Comparison of ENCODE assay signal across 1 cellular context in the genomic region with DNA sequence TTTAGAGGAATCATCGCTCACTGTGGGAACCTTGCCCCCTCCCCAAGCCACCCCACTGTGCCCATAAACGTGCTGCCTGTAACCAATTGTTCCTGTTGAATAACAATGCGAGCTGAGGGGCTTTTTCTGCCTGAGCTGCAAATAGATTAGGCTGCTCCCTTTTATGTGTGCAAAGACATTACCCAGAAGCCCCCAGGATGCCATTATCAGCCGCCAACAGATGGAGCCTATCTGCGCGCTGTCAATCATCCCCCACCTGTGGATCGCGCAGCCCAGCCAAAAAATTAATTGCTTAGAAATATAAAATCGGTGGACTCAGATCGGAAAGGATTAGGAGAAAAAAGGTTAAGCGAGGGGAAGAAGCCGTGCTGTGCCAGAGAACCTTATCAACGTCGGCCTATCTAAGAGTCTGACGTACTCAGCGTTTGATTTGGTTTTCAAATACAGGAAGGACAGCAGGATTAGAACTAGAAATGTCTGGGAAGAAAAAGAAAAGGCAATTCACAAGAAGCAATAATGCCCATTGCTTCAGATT.
A peak's percentile ranks its signal among the peaks of the same experiment; 100 is the strongest.
TF ChIP-seq lines count a peak whose summit lies in the region.

No MANE protein-coding gene starts in this region.

TF ChIP-seq in K562, 482 proteins besides CTCF, POLR2A, EP300 and RAD21 (continued from another document and continues in another):
- TF ChIP-seq, protein P1, sequence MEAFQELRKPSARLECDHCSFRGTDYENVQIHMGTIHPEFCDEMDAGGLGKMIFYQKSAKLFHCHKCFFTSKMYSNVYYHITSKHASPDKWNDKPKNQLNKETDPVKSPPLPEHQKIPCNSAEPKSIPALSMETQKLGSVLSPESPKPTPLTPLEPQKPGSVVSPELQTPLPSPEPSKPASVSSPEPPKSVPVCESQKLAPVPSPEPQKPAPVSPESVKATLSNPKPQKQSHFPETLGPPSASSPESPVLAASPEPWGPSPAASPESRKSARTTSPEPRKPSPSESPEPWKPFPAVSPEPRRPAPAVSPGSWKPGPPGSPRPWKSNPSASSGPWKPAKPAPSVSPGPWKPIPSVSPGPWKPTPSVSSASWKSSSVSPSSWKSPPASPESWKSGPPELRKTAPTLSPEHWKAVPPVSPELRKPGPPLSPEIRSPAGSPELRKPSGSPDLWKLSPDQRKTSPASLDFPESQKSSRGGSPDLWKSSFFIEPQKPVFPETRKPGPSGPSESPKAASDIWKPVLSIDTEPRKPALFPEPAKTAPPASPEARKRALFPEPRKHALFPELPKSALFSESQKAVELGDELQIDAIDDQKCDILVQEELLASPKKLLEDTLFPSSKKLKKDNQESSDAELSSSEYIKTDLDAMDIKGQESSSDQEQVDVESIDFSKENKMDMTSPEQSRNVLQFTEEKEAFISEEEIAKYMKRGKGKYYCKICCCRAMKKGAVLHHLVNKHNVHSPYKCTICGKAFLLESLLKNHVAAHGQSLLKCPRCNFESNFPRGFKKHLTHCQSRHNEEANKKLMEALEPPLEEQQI (IDR thresholded peaks at IDR 0.05), result peak; percentile 65; the same call in 1 of the 2 replicates
- TF ChIP-seq MYBL2 (IDR thresholded peaks at IDR 0.05; ENCODE audit: low read depth) (no peak), MYBL2 (CRISPR knock-in tag; IDR thresholded peaks at IDR 0.05; ENCODE audit: borderline replicate concordance) (no peak), PYGO2 (tag; IDR thresholded peaks at IDR 0.05) (no peak), PHF20 (IDR thresholded peaks at IDR 0.05; ENCODE audit: partially characterized antibody) (no peak), SMARCA4 (IDR thresholded peaks at IDR 0.05) (peak; percentile 94), CHCHD3 (CRISPR knock-in tag; IDR thresholded peaks at IDR 0.05) (no peak), RBM15 (IDR thresholded peaks at IDR 0.05; ENCODE audit: insufficient read depth, low read length) (no peak), GABPB1 (CRISPR knock-in tag; IDR thresholded peaks at IDR 0.05) (no peak), SMC3 (conservative IDR thresholded peaks at IDR 0.05; ENCODE audit: insufficient read depth, low read depth, low read length) (no peak), STAT5A (IDR thresholded peaks at IDR 0.05; ENCODE audit: borderline replicate concordance, low read length) (peak; percentile 70; the same call in 1 of the 2 replicates), ZKSCAN8 (CRISPR knock-in tag; IDR thresholded peaks at IDR 0.05) (no peak), TEAD1 (CRISPR knock-in tag; IDR thresholded peaks at IDR 0.05) (no peak), KDM4B (IDR thresholded peaks at IDR 0.05; ENCODE audit: borderline replicate concordance in 2 of 2, low read depth in 1 of 2) (no peak), JUND (IDR thresholded peaks at IDR 0.05; ENCODE audit: borderline replicate concordance, low read depth, low read length) (no peak), JUND (tag; IDR thresholded peaks at IDR 0.05; ENCODE audit: borderline replicate concordance, low read depth, low read length) (peak; percentile 29; the same call in 1 of the 3 replicates), ZNF766 (CRISPR knock-in tag; conservative IDR thresholded peaks at IDR 0.05) (0 out of 2 replicates have a peak, but pooled peaks have one; percentile 21), CBX5 (IDR thresholded peaks at IDR 0.05; ENCODE audit: borderline replicate concordance, low read depth) (no peak), MYNN (IDR thresholded peaks at IDR 0.05) (no peak), MYNN (CRISPR knock-in tag; IDR thresholded peaks at IDR 0.05) (no peak), SP2 (IDR thresholded peaks at IDR 0.05; ENCODE audit: extremely low read depth, low read depth, low read length, poor library complexity, severe bottlenecking) (no peak), FOXK2 (conservative IDR thresholded peaks at IDR 0.05 in 1 of 2, IDR thresholded peaks at IDR 0.05 in 1 of 2; ENCODE audit: low read depth in 2 of 2) (no peak), ZSCAN32 (CRISPR knock-in tag; IDR thresholded peaks at IDR 0.05) (no peak), ZNF143 (CRISPR knock-in tag; IDR thresholded peaks at IDR 0.05) (no peak), LCOR (CRISPR knock-in tag; IDR thresholded peaks at IDR 0.05) (no peak), HDGF (IDR thresholded peaks at IDR 0.05) (no peak), SAFB2 (IDR thresholded peaks at IDR 0.05; ENCODE audit: borderline replicate concordance, low read depth, low read length, severe bottlenecking) (no peak), TCFL5 (CRISPR knock-in tag; conservative IDR thresholded peaks at IDR 0.05) (no peak), CC2D1A (IDR thresholded peaks at IDR 0.05) (0 out of 2 replicates have a peak, but pooled peaks have one; percentile 36), SRSF1 (IDR thresholded peaks at IDR 0.05; ENCODE audit: low read depth, low read length) (no peak), TRIM28 (IDR thresholded peaks at IDR 0.05) (no peak), KDM2B (CRISPR knock-in tag; IDR thresholded peaks at IDR 0.05) (no peak), L3MBTL2 (IDR thresholded peaks at IDR 0.05) (no peak)
- TF ChIP-seq, protein P2, sequence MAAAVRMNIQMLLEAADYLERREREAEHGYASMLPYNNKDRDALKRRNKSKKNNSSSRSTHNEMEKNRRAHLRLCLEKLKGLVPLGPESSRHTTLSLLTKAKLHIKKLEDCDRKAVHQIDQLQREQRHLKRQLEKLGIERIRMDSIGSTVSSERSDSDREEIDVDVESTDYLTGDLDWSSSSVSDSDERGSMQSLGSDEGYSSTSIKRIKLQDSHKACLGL (CRISPR knock-in tag; IDR thresholded peaks at IDR 0.05; ENCODE audit: borderline replicate concordance, poor library complexity, severe bottlenecking), result no peak
- TF ChIP-seq, protein P3, sequence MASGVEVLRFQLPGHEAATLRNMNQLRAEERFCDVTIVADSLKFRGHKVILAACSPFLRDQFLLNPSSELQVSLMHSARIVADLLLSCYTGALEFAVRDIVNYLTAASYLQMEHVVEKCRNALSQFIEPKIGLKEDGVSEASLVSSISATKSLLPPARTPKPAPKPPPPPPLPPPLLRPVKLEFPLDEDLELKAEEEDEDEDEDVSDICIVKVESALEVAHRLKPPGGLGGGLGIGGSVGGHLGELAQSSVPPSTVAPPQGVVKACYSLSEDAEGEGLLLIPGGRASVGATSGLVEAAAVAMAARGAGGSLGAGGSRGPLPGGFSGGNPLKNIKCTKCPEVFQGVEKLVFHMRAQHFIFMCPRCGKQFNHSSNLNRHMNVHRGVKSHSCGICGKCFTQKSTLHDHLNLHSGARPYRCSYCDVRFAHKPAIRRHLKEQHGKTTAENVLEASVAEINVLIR (CRISPR knock-in tag; IDR thresholded peaks at IDR 0.05), result no peak
- TF ChIP-seq, protein P4, sequence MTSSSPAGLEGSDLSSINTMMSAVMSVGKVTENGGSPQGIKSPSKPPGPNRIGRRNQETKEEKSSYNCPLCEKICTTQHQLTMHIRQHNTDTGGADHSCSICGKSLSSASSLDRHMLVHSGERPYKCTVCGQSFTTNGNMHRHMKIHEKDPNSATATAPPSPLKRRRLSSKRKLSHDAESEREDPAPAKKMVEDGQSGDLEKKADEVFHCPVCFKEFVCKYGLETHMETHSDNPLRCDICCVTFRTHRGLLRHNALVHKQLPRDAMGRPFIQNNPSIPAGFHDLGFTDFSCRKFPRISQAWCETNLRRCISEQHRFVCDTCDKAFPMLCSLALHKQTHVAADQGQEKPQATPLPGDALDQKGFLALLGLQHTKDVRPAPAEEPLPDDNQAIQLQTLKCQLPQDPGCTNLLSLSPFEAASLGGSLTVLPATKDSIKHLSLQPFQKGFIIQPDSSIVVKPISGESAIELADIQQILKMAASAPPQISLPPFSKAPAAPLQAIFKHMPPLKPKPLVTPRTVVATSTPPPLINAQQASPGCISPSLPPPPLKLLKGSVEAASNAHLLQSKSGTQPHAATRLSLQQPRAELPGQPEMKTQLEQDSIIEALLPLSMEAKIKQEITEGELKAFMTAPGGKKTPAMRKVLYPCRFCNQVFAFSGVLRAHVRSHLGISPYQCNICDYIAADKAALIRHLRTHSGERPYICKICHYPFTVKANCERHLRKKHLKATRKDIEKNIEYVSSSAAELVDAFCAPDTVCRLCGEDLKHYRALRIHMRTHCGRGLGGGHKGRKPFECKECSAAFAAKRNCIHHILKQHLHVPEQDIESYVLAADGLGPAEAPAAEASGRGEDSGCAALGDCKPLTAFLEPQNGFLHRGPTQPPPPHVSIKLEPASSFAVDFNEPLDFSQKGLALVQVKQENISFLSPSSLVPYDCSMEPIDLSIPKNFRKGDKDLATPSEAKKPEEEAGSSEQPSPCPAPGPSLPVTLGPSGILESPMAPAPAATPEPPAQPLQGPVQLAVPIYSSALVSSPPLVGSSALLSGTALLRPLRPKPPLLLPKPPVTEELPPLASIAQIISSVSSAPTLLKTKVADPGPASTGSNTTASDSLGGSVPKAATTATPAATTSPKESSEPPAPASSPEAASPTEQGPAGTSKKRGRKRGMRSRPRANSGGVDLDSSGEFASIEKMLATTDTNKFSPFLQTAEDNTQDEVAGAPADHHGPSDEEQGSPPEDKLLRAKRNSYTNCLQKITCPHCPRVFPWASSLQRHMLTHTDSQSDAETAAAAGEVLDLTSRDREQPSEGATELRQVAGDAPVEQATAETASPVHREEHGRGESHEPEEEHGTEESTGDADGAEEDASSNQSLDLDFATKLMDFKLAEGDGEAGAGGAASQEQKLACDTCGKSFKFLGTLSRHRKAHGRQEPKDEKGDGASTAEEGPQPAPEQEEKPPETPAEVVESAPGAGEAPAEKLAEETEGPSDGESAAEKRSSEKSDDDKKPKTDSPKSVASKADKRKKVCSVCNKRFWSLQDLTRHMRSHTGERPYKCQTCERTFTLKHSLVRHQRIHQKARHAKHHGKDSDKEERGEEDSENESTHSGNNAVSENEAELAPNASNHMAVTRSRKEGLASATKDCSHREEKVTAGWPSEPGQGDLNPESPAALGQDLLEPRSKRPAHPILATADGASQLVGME (CRISPR knock-in tag; IDR thresholded peaks at IDR 0.05), result no peak
- TF ChIP-seq, protein P5, sequence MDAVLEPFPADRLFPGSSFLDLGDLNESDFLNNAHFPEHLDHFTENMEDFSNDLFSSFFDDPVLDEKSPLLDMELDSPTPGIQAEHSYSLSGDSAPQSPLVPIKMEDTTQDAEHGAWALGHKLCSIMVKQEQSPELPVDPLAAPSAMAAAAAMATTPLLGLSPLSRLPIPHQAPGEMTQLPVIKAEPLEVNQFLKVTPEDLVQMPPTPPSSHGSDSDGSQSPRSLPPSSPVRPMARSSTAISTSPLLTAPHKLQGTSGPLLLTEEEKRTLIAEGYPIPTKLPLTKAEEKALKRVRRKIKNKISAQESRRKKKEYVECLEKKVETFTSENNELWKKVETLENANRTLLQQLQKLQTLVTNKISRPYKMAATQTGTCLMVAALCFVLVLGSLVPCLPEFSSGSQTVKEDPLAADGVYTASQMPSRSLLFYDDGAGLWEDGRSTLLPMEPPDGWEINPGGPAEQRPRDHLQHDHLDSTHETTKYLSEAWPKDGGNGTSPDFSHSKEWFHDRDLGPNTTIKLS (IDR thresholded peaks at IDR 0.05; ENCODE audit: borderline replicate concordance, low read depth), result no peak
- TF ChIP-seq, protein P6, sequence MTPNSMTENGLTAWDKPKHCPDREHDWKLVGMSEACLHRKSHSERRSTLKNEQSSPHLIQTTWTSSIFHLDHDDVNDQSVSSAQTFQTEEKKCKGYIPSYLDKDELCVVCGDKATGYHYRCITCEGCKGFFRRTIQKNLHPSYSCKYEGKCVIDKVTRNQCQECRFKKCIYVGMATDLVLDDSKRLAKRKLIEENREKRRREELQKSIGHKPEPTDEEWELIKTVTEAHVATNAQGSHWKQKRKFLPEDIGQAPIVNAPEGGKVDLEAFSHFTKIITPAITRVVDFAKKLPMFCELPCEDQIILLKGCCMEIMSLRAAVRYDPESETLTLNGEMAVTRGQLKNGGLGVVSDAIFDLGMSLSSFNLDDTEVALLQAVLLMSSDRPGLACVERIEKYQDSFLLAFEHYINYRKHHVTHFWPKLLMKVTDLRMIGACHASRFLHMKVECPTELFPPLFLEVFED (CRISPR knock-in tag; conservative IDR thresholded peaks at IDR 0.05), result no peak
- TF ChIP-seq, protein P7, sequence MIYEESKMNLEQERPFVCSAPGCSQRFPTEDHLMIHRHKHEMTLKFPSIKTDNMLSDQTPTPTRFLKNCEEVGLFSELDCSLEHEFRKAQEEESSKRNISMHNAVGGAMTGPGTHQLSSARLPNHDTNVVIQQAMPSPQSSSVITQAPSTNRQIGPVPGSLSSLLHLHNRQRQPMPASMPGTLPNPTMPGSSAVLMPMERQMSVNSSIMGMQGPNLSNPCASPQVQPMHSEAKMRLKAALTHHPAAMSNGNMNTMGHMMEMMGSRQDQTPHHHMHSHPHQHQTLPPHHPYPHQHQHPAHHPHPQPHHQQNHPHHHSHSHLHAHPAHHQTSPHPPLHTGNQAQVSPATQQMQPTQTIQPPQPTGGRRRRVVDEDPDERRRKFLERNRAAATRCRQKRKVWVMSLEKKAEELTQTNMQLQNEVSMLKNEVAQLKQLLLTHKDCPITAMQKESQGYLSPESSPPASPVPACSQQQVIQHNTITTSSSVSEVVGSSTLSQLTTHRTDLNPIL (CRISPR knock-in tag; IDR thresholded peaks at IDR 0.05), result no peak
- TF ChIP-seq, protein P8, sequence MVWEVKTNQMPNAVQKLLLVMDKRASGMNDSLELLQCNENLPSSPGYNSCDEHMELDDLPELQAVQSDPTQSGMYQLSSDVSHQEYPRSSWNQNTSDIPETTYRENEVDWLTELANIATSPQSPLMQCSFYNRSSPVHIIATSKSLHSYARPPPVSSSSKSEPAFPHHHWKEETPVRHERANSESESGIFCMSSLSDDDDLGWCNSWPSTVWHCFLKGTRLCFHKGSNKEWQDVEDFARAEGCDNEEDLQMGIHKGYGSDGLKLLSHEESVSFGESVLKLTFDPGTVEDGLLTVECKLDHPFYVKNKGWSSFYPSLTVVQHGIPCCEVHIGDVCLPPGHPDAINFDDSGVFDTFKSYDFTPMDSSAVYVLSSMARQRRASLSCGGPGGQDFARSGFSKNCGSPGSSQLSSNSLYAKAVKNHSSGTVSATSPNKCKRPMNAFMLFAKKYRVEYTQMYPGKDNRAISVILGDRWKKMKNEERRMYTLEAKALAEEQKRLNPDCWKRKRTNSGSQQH (CRISPR knock-in tag; IDR thresholded peaks at IDR 0.05), result no peak
- TF ChIP-seq, protein P9, sequence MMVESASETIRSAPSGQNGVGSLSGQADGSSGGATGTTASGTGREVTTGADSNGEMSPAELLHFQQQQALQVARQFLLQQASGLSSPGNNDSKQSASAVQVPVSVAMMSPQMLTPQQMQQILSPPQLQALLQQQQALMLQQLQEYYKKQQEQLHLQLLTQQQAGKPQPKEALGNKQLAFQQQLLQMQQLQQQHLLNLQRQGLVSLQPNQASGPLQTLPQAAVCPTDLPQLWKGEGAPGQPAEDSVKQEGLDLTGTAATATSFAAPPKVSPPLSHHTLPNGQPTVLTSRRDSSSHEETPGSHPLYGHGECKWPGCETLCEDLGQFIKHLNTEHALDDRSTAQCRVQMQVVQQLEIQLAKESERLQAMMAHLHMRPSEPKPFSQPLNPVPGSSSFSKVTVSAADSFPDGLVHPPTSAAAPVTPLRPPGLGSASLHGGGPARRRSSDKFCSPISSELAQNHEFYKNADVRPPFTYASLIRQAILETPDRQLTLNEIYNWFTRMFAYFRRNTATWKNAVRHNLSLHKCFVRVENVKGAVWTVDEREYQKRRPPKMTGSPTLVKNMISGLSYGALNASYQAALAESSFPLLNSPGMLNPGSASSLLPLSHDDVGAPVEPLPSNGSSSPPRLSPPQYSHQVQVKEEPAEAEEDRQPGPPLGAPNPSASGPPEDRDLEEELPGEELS (CRISPR knock-in tag; IDR thresholded peaks at IDR 0.05; ENCODE audit: borderline replicate concordance), result no peak
